25 cellular contexts compared by ENCODE assay signal in the genomic region with DNA sequence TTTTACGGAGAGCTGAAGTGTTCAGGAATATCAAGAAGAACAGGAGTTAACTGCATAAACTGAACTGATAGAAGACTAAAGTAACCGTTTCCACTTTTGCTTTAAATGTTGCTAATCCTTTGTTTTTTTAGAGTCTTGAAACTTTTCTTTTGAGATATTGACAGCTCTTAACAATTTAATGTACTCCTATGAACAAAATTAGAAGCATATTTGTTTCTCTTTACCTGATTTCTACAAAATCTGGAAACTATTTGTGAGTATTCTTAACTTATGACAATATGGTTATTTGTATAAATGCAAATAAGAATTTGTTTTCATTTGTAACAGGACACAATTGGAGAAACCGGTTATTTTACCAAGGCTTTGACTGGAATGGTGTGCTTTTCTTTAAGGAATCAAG.
A peak's percentile ranks its signal among the peaks of the same experiment; 100 is the strongest.
DNase-seq lines count a peak whose midpoint lies in the region; TF ChIP-seq lines count a peak whose summit lies in the region.
"Had no signal": no experiment of that assay in that cellular context is flagged by ENCODE, and none has a peak within 500 bp of the region (broad histone marks: within the 10 kb centered on the region; RNA-seq: fewer than 3 reads in every experiment).

No MANE protein-coding gene starts in this region.

- H3K36me3 ChIP-seq in HEK293 (ENCODE audit: control insufficient read depth in 2 of 2, insufficient read depth in 1 of 2, low read length in 2 of 2) (no peaks in the 10 kb centered on the region), endodermal cell (ENCODE audit: control insufficient read depth, insufficient read depth, low read length) (no peaks in the 10 kb centered on the region)
- H3K36me3 ChIP-seq: BE2C, BLaER1 had no signal

- no peaks in the 10 kb centered on the region for H3K9me3 ChIP-seq in HEK293 (ENCODE audit: control insufficient read depth, insufficient read depth, low read depth, low read length)
- peaks cover 69% of the 10 kb centered on the region for H3K9me3 ChIP-seq in endodermal cell (ENCODE audit: control insufficient read depth, low read length)

- H3K4me3 ChIP-seq in HEK293 (ENCODE audit: low read depth, low read length) (no peak overlapping the region), endodermal cell (ENCODE audit: low read length) (peak overlapping the region; percentile 66)
- H3K4me3 ChIP-seq: BLaER1, GM12878 had no signal

- H3K4me1 ChIP-seq in HEK293 (ENCODE audit: control insufficient read depth, insufficient read depth, low read length) (no peaks in the 10 kb centered on the region), endodermal cell (ENCODE audit: control insufficient read depth, insufficient read depth, low read length) (no peaks in the 10 kb centered on the region)
- H3K4me1 ChIP-seq: BE2C had no signal

- H3K27me3 Mint-ChIP-seq in endodermal cell (ENCODE audit: insufficient read depth): peaks cover 6% of the 10 kb centered on the region

- peaks cover 50% of the 10 kb centered on the region for H3K36me3 Mint-ChIP-seq in endodermal cell (ENCODE audit: low read depth)
- H3K36me3 Mint-ChIP-seq: CD14-positive monocyte; CD4-positive, alpha-beta memory T cell; CD4-positive, CD25-positive, alpha-beta regulatory T cell had no signal

- H3K27ac Mint-ChIP-seq in endodermal cell: no peak overlapping the region
- H3K27ac Mint-ChIP-seq: CD14-positive monocyte; CD4-positive, alpha-beta memory T cell; CD4-positive, CD25-positive, alpha-beta regulatory T cell; CD8-positive, alpha-beta memory T cell had no signal

- no peak overlapping the region for H3K27ac ChIP-seq in HEK293 (ENCODE audit: extremely low read depth, low read depth, low read length)
- H3K27ac ChIP-seq in endodermal cell (ENCODE audit: low read depth, low read length): no peak overlapping the region
- H3K27ac ChIP-seq: BLaER1 had no signal

- WGBS in endodermal cell (ENCODE audit: insufficient coverage in 1 of 2, insufficient read length in 1 of 2), 2 experiments: 59 to 63% methylated on average over 3 of the region's 3 CpGs

- POLR2A ChIA-PET in HEK293 (lab: Yijun Ruan, JAX): no interaction called here

- H3K27me3 ChIP-seq in endodermal cell (ENCODE audit: control insufficient read depth, insufficient read depth, low read length, poor library complexity, severe bottlenecking): no peaks in the 10 kb centered on the region
- H3K27me3 ChIP-seq: BLaER1 had no signal

- H3K4me1 Mint-ChIP-seq in endodermal cell: peaks cover 5% of the 10 kb centered on the region
- H3K4me1 Mint-ChIP-seq: CD4-positive, CD25-positive, alpha-beta regulatory T cell had no signal

- CTCF ChIA-PET in HEK293 (lab: Yijun Ruan, JAX): interaction anchor here (0.6 to 1.1 kb wide), 3 partner anchors 18 to 195 kb away, joined by 3 to 5 read pairs (median 3); no protein-coding TSS in a partner anchor

- no peak overlapping the region for H3K4me3 Mint-ChIP-seq in endodermal cell
- H3K4me3 Mint-ChIP-seq: CD14-positive monocyte; CD4-positive, alpha-beta memory T cell; CD4-positive, CD25-positive, alpha-beta regulatory T cell; CD8-positive, alpha-beta memory T cell had no signal

- peaks cover 67% of the 10 kb centered on the region for H3K9me3 Mint-ChIP-seq in endodermal cell

- DNase-seq in NAMALWA (ENCODE audit: low spot score) (peak; percentile 39), OCI-M1 (lab: John Stamatoyannopoulos, UW) (peak; percentile 23), endodermal cell (no peak), NCI-H128 (lab: John Stamatoyannopoulos, UW; ENCODE audit: unreplicated experiment) (no peak), NCI-H2196 treated with DMSO at 0.1 percent for 48 hours (lab: John Stamatoyannopoulos, UW; ENCODE audit: unreplicated experiment) (no peak)
- no peak for DNase-seq in activated naive CD4-positive, alpha-beta T cell treated with anti-CD3 and anti-CD28 coated beads, Interleukin-2, amount 50 U/mL, for 16 hours
- DNase-seq: 8988T; ACHN; BE2C; C1 segment of cervical spinal cord; CD4-positive, alpha-beta memory T cell; CD4-positive, CD25-positive, alpha-beta regulatory T cell; CD8-positive, alpha-beta memory T cell; COR-L47; DMS 273 treated with DMSO at 0.1 percent for 48 hours; DMS153; DMS53; DMS79; DND-41; EL; GDM1 had no signal

- no peak overlapping the region for H3K9ac ChIP-seq in endodermal cell (ENCODE audit: extremely low read depth, low read length, poor library complexity, severe bottlenecking)
- H3K9ac ChIP-seq: BLaER1 had no signal

- TF ChIP-seq CTCF in HEK293 (tag by site-specific recombination; IDR thresholded peaks at IDR 0.05) (no peak), endodermal cell (conservative IDR thresholded peaks at IDR 0.05) (no peak)

TF ChIP-seq in HEK293, 187 proteins besides CTCF, POLR2A, EP300 and RAD21:
- TF ChIP-seq SETDB1 (IDR thresholded peaks at IDR 0.05; ENCODE audit: insufficient read length, low read length): peak; percentile 97
- no peak for TF ChIP-seq ZNF529 (tag by site-specific recombination; IDR thresholded peaks at IDR 0.05; ENCODE audit: insufficient replicate concordance)
- TF ChIP-seq ZNF24 (tag by site-specific recombination; IDR thresholded peaks at IDR 0.05): no peak
- no peak for TF ChIP-seq ZNF768 (tag by site-specific recombination; IDR thresholded peaks at IDR 0.05)
- TF ChIP-seq ZBTB26 (tag by site-specific recombination; optimal IDR thresholded peaks at IDR 0.05): no peak
- no peak for TF ChIP-seq ZNF37A (tag by site-specific recombination; IDR thresholded peaks at IDR 0.05)
- TF ChIP-seq ZNF350 (tag by site-specific recombination; IDR thresholded peaks at IDR 0.05): no peak
- TF ChIP-seq ZNF239 (tag by site-specific recombination; IDR thresholded peaks at IDR 0.05): no peak
- TF ChIP-seq ZNF354C (tag by site-specific recombination; IDR thresholded peaks at IDR 0.05; ENCODE audit: borderline replicate concordance, low read depth): no peak
- no peak for TF ChIP-seq ZNF624 (tag by site-specific recombination; IDR thresholded peaks at IDR 0.05)
- TF ChIP-seq ZNF670 (tag by site-specific recombination; IDR thresholded peaks at IDR 0.05; ENCODE audit: low read depth): no peak
- TF ChIP-seq ZFP41 (tag by site-specific recombination; IDR thresholded peaks at IDR 0.05; ENCODE audit: borderline replicate concordance): no peak
- 0 out of 2 replicates have a peak, but pooled peaks have one; percentile 71 for TF ChIP-seq ZNF626 (tag by site-specific recombination; IDR thresholded peaks at IDR 0.05)
- TF ChIP-seq ZEB2 (tag by site-specific recombination; IDR thresholded peaks at IDR 0.05): no peak

Comparison
In these comparisons a context has a peak if more than half of its experiments do, and no peak if none do; other contexts are left out.
1. DNase-seq: peak in NAMALWA (single experiment) and OCI-M1 (single experiment); none in endodermal cell (single experiment), activated naive CD4-positive, alpha-beta T cell treated with anti-CD3 and anti-CD28 coated beads, Interleukin-2, amount 50 U/mL, for 16 hours (single experiment), NCI-H128 (single experiment) and NCI-H2196 treated with DMSO at 0.1 percent for 48 hours (single experiment).